8 cellular contexts compared by ENCODE assay signal in the genomic region with DNA sequence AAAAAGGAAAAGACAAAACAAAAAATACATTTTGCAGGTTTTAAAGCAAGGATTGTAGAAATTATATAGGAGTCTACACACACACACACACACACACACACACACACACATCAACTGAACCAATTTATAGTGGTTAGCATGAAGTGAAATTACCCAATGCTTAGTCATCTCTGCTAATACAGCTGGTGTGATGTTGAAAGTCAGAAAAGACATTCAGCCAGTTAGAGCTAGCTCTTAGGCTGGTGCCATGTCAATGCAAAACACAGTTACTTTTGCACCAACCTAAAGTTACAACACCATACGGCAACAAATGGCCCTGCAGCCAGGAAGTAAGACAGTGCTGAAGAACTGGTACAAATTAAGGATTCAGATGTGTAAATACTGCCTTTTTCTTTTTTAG. TPM values are rescaled to one million over a fixed set of nuclear protein-coding genes. Genes with fewer than 3 reads are reported as not detected.
DNase-seq lines count a peak whose midpoint lies in the region; ATAC-seq and TF ChIP-seq lines count a peak whose summit lies in the region.

No MANE protein-coding gene starts in this region.

- H3K27ac ChIP-seq in epithelial cell of prostate (peak overlapping the region; percentile 57), upper lobe of right lung (no peak overlapping the region), dorsolateral prefrontal cortex (no peak overlapping the region)

- H3K4me3 Mint-ChIP-seq in activated naive CD8-positive, alpha-beta T cell treated with anti-CD3 and anti-CD28 coated beads, Interleukin-2, amount 50 U/mL, for 24 hours = no peak overlapping the region
- no peak overlapping the region for H3K4me3 Mint-ChIP-seq in activated naive CD8-positive, alpha-beta T cell treated with anti-CD3 and anti-CD28 coated beads for 36 hours

- DNase-seq in activated naive CD8-positive, alpha-beta T cell treated with anti-CD3 and anti-CD28 coated beads, Interleukin-2, amount 50 U/mL, for 24 hours = no peak
- no peak for DNase-seq in activated naive CD8-positive, alpha-beta T cell treated with anti-CD3 and anti-CD28 coated beads for 36 hours
- DNase-seq in NB4 (ENCODE audit: low read depth) = peak; percentile 96
- DNase-seq in epithelial cell of prostate (ENCODE audit: low read depth, low spot score) = peak; percentile 88
- no peak for DNase-seq in upper lobe of right lung
- DNase-seq in dorsolateral prefrontal cortex = no peak
- DNase-seq in activated gamma-delta T cell treated with Interleukin-2 at 50 U/mL for 16 hours = no peak

- no peak for TF ChIP-seq CTCF in NB4 (IDR thresholded peaks at IDR 0.05; ENCODE audit: low read depth, low read length)
- TF ChIP-seq CTCF in upper lobe of right lung (IDR thresholded peaks at IDR 0.05) = no peak
- no peak for TF ChIP-seq CTCF in dorsolateral prefrontal cortex (IDR thresholded peaks at IDR 0.05 in 54 of 56, conservative IDR thresholded peaks at IDR 0.05 in 2 of 56; ENCODE audit: low read depth in 1 of 56, partially characterized antibody in 56 of 56)

- no peaks in the 10 kb centered on the region for H3K9me3 Mint-ChIP-seq in activated naive CD8-positive, alpha-beta T cell treated with anti-CD3 and anti-CD28 coated beads, Interleukin-2, amount 50 U/mL, for 24 hours
- no peaks in the 10 kb centered on the region for H3K9me3 Mint-ChIP-seq in activated naive CD8-positive, alpha-beta T cell treated with anti-CD3 and anti-CD28 coated beads for 36 hours

- H3K36me3 Mint-ChIP-seq in activated naive CD8-positive, alpha-beta T cell treated with anti-CD3 and anti-CD28 coated beads, Interleukin-2, amount 50 U/mL, for 24 hours (ENCODE audit: low read depth) = peaks cover 80% of the 10 kb centered on the region
- H3K36me3 Mint-ChIP-seq in activated naive CD8-positive, alpha-beta T cell treated with anti-CD3 and anti-CD28 coated beads for 36 hours = peaks cover 41% of the 10 kb centered on the region

- H3K9me3 ChIP-seq in upper lobe of right lung = no peaks in the 10 kb centered on the region

- H3K27me3 ChIP-seq in upper lobe of right lung (no peaks in the 10 kb centered on the region), dorsolateral prefrontal cortex (no peaks in the 10 kb centered on the region)

- H3K4me3 ChIP-seq in NB4 (ENCODE audit: low read depth, low read length) (no peak overlapping the region), upper lobe of right lung (no peak overlapping the region), dorsolateral prefrontal cortex (no peak overlapping the region)

- H3K4me1 ChIP-seq in upper lobe of right lung = no peaks in the 10 kb centered on the region

- ATAC-seq in activated naive CD8-positive, alpha-beta T cell treated with anti-CD3 and anti-CD28 coated beads, Interleukin-2, amount 50 U/mL, for 24 hours = peak; percentile 50
- ATAC-seq in upper lobe of right lung (peak; percentile 84), GM19397 (IDR thresholded peaks at IDR 0.05; ENCODE audit: unreplicated experiment) (no peak)

- TF ChIP-seq POLR2A in NB4 (IDR thresholded peaks at IDR 0.05; ENCODE audit: extremely low read depth, insufficient read length) = no peak

- no peaks in the 10 kb centered on the region for H3K27me3 Mint-ChIP-seq in activated naive CD8-positive, alpha-beta T cell treated with anti-CD3 and anti-CD28 coated beads, Interleukin-2, amount 50 U/mL, for 24 hours
- no peaks in the 10 kb centered on the region for H3K27me3 Mint-ChIP-seq in activated naive CD8-positive, alpha-beta T cell treated with anti-CD3 and anti-CD28 coated beads for 36 hours

- intact Hi-C loops in upper lobe of right lung (cut with DNase I) (no loop called here), dorsolateral prefrontal cortex (cut with DNase I) (no loop called here)

- H3K36me3 ChIP-seq in upper lobe of right lung = peaks cover 13% of the 10 kb centered on the region

- peaks cover 14% of the 10 kb centered on the region for H3K4me1 Mint-ChIP-seq in activated naive CD8-positive, alpha-beta T cell treated with anti-CD3 and anti-CD28 coated beads, Interleukin-2, amount 50 U/mL, for 24 hours
- peaks cover 7% of the 10 kb centered on the region for H3K4me1 Mint-ChIP-seq in activated naive CD8-positive, alpha-beta T cell treated with anti-CD3 and anti-CD28 coated beads for 36 hours

- no peak overlapping the region for H3K27ac Mint-ChIP-seq in activated naive CD8-positive, alpha-beta T cell treated with anti-CD3 and anti-CD28 coated beads, Interleukin-2, amount 50 U/mL, for 24 hours
- no peak overlapping the region for H3K27ac Mint-ChIP-seq in activated naive CD8-positive, alpha-beta T cell treated with anti-CD3 and anti-CD28 coated beads for 36 hours

RNA-seq across cellular contexts. Expression of gene FAM210B, which starts 15.2 kb away (rescaled TPM):
- total RNA-seq in activated naive CD8-positive, alpha-beta T cell treated with anti-CD3 and anti-CD28 coated beads for 36 hours = 1 to 10 TPM; 5.0 to 5.2 TPM
- total RNA-seq in upper lobe of right lung (39.5 TPM), dorsolateral prefrontal cortex (10 to 100 TPM; 19.5 to 41.4 (median 28.6) TPM)

RNA-seq across cellular contexts. Expression of gene AURKA, which starts 18.1 kb away (rescaled TPM):
- total RNA-seq in activated naive CD8-positive, alpha-beta T cell treated with anti-CD3 and anti-CD28 coated beads for 36 hours = 10 to 100 TPM; 83.6 to 85.1 TPM
- total RNA-seq in upper lobe of right lung = 1.5 TPM
- 1 to 10 TPM; 1.1 to 5.7 (median 2.8) TPM for total RNA-seq in dorsolateral prefrontal cortex

RNA-seq across cellular contexts. Expression of gene CSTF1, which starts 18.5 kb away (rescaled TPM):
- 10 to 100 TPM; 66.4 to 69.8 TPM for total RNA-seq in activated naive CD8-positive, alpha-beta T cell treated with anti-CD3 and anti-CD28 coated beads for 36 hours
- total RNA-seq in upper lobe of right lung = 27.8 TPM
- total RNA-seq in dorsolateral prefrontal cortex = 10 to 100 TPM; 15.8 to 37.3 (median 25.6) TPM

RNA-seq across cellular contexts. Expression of gene CASS4, which starts 38.1 kb away (rescaled TPM):
- 1 to 10 TPM; 3.0 to 3.4 TPM for total RNA-seq in activated naive CD8-positive, alpha-beta T cell treated with anti-CD3 and anti-CD28 coated beads for 36 hours
- total RNA-seq in upper lobe of right lung (40.2 TPM), dorsolateral prefrontal cortex (1 to 10 TPM in 110 of 120 experiments, under 1 TPM in 10; 0.25 to 4.8 (median 1.9) TPM)

Comparison
In these comparisons a context has a peak if more than half of its experiments do, and no peak if none do; other contexts are left out.
1. DNase-seq: peak in NB4 (single experiment) and epithelial cell of prostate (single experiment); none in activated naive CD8-positive, alpha-beta T cell treated with anti-CD3 and anti-CD28 coated beads, Interleukin-2, amount 50 U/mL, for 24 hours (single experiment), activated naive CD8-positive, alpha-beta T cell treated with anti-CD3 and anti-CD28 coated beads for 36 hours (single experiment), upper lobe of right lung (single experiment), dorsolateral prefrontal cortex (0 of 10) and activated gamma-delta T cell treated with Interleukin-2 at 50 U/mL for 16 hours (single experiment).
2. RNA of gene AURKA, which starts 18.1 kb away (total RNA-seq): 83.6 to 85.1 TPM in activated naive CD8-positive, alpha-beta T cell treated with anti-CD3 and anti-CD28 coated beads for 36 hours; 1.1 to 5.7 TPM in dorsolateral prefrontal cortex and 1.5 TPM in upper lobe of right lung (single experiment); every median in the first group is over 10 times any median in the second.